ENCODE assay signal across 24 cellular contexts in the genomic region with DNA sequence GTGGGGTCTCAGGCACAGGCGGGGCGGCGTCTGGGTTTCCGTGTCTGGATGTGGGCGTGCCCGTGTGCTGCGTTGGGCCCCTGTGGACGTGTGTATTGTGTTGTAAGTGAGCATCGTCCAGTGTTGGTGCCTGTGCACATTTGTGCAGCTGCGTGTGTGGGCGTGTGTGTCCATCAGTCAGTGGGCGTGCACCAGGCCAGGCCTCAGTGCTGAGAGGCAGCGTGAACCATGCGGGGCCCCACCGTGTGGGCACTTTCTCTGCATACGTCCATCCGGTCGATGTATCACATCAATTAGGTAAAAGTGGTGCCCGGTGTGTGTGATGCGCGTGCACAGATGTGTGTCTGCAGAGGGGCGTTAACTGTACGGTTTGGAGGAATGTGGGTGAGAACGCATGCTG. TPM values are rescaled to one million over a fixed set of nuclear protein-coding genes. Genes with fewer than 3 reads are reported as not detected.
DNase-seq lines count a peak whose midpoint lies in the region; ATAC-seq, FAIRE-seq and TF ChIP-seq lines count a peak whose summit lies in the region.
"Had no signal": no experiment of that assay in that cellular context is flagged by ENCODE, and none has a peak within 500 bp of the region (broad histone marks: within the 10 kb centered on the region; RNA-seq: fewer than 3 reads in every experiment).

No MANE protein-coding gene starts in this region.

- TF ChIP-seq RAD21 in HepG2 (CRISPR knock-in tag; IDR thresholded peaks at IDR 0.05): no peak

- H3K9me3 ChIP-seq in HepG2 (ENCODE audit: low read length) (no peaks in the 10 kb centered on the region), right lobe of liver (no peaks in the 10 kb centered on the region), neuronal stem cell (replicated peaks in 1 of 2; ENCODE audit: control insufficient read depth in 2 of 2, insufficient read depth in 1 of 2, low read depth in 1 of 2, low read length in 2 of 2) (no peaks in the 10 kb centered on the region)
- H3K9me3 ChIP-seq: A549, BLaER1 had no signal

- H3K27ac Mint-ChIP-seq in central memory CD8-positive, alpha-beta T cell (ENCODE audit: low read depth): peak overlapping the region; percentile 70
- H3K27ac Mint-ChIP-seq: CD14-positive monocyte; CD8-positive, alpha-beta T cell; IgD-negative memory B cell had no signal

- H4K20me1 ChIP-seq in HepG2 (ENCODE audit: insufficient read depth, low read length): no peaks in the 10 kb centered on the region

- no peak overlapping the region for H2BK15ac ChIP-seq in neuronal stem cell (ENCODE audit: low read length)

- in situ Hi-C loops in HepG2 (cut with HindIII; ENCODE audit: extremely low pct_ligation_motif_present, low pct_unique_long_range_greater_than_20kb): no loop called here

- H3K27ac ChIP-seq in HepG2 (ENCODE audit: extremely low read length, insufficient read depth, low read length): no peak overlapping the region
- no peak overlapping the region for H3K27ac ChIP-seq in right lobe of liver
- no peak overlapping the region for H3K27ac ChIP-seq in neuronal stem cell (replicated peaks; ENCODE audit: low read length)
- H3K27ac ChIP-seq: 22Rv1, A549, BLaER1, HL-60 had no signal

- no peak overlapping the region for H2BK5ac ChIP-seq in neuronal stem cell (ENCODE audit: low read length)

- TF ChIP-seq CTCF in HepG2 (CRISPR knock-in tag; IDR thresholded peaks at IDR 0.05) (no peak), right lobe of liver (IDR thresholded peaks at IDR 0.05) (no peak)

- peak overlapping the region; percentile 6 for H3K23ac ChIP-seq in neuronal stem cell (ENCODE audit: low read depth, low read length, poor library complexity)

- peaks cover 6% of the 10 kb centered on the region for H3K4me1 Mint-ChIP-seq in central memory CD8-positive, alpha-beta T cell

- no peak for DNase-seq in HepG2 (ENCODE audit: low spot score)
- no peak for DNase-seq in right lobe of liver
- DNase-seq in central memory CD8-positive, alpha-beta T cell (ENCODE audit: low spot score in 2 of 2): no peak
- DNase-seq in neuronal stem cell (ENCODE audit: low spot score): no peak
- DNase-seq in stimulated activated CD4-positive, alpha-beta T cell treated with anti-CD3 and anti-CD28 coated beads, Interleukin-2, amount 100 ng/mL, for 24 hours: no peak
- DNase-seq: AML-193; CD8-positive, alpha-beta T cell; COR-L47; DMS 273 treated with DMSO at 0.1 percent for 48 hours; DMS53; DND-41; EL; GOT3; H9; KG1 had no signal

- BruUV-seq in HepG2 (replicated peaks; lab: Mats Ljungman, UMichigan): no TSS peak

- H3K27me3 Mint-ChIP-seq in central memory CD8-positive, alpha-beta T cell: no peaks in the 10 kb centered on the region

- TF ChIP-seq POLR2A in HepG2 (IDR thresholded peaks at IDR 0.05; ENCODE audit: insufficient read depth in 1 of 2, low read depth in 2 of 2, low read length in 2 of 2) (no peak), right lobe of liver (IDR thresholded peaks at IDR 0.05) (no peak)

- no peak for TF ChIP-seq EP300 in HepG2 (IDR thresholded peaks at IDR 0.05; ENCODE audit: low read depth in 2 of 2, low read length in 2 of 2)
- TF ChIP-seq EP300 in HepG2 (CRISPR knock-in tag; IDR thresholded peaks at IDR 0.05; ENCODE audit: borderline replicate concordance): no peak

- H3K79me2 ChIP-seq in HepG2 (ENCODE audit: insufficient read depth, low read length): no peaks in the 10 kb centered on the region

- H2BK120ac ChIP-seq in neuronal stem cell (ENCODE audit: low read depth, low read length): no peak overlapping the region

- H3K36me3 ChIP-seq in HepG2 (replicated peaks in 1 of 2; ENCODE audit: control insufficient read depth in 1 of 2, insufficient read depth in 2 of 2, low read length in 2 of 2): peaks cover 40 to 61% of the 10 kb centered on the region in 2 experiments; a peak in 4 of 5 replicates
- peaks cover 0 to 2% (median 0%) of the 10 kb centered on the region in 4 donors for H3K36me3 ChIP-seq in right lobe of liver
- peaks cover 49 to 70% of the 10 kb centered on the region in 2 donors for H3K36me3 ChIP-seq in neuronal stem cell (replicated peaks in 1 of 2; ENCODE audit: control insufficient read depth in 2 of 2, insufficient read depth in 2 of 2, low read length in 2 of 2)

- H3K4me2 ChIP-seq in HepG2 (ENCODE audit: low read depth, low read length) (no peak overlapping the region), neuronal stem cell (ENCODE audit: insufficient read depth, low read length, poor library complexity, severe bottlenecking) (no peak overlapping the region)
- H3K4me2 ChIP-seq: A549, BLaER1 had no signal

- WGBS in HepG2 (ENCODE audit: low lambda C conversion rate): 97% methylated on average over 22 of the region's 24 CpGs
- 95% methylated on average over 15 of the region's 24 CpGs for WGBS in right lobe of liver (ENCODE audit: insufficient coverage, low coverage, low lambda C conversion rate, missing lambda C conversion rate)
- WGBS in neuronal stem cell (ENCODE audit: extremely low coverage in 2 of 2, insufficient read length in 2 of 2, insufficient replicate concordance in 1 of 2), 2 donors: no CpG with 5 or more reads among the region's 24 CpGs

- peaks cover 4% of the 10 kb centered on the region for H3K36me3 Mint-ChIP-seq in central memory CD8-positive, alpha-beta T cell (ENCODE audit: insufficient read depth)
- H3K36me3 Mint-ChIP-seq: CD8-positive, alpha-beta T cell; IgD-negative memory B cell had no signal

- POLR2A ChIA-PET in HepG2 (lab: Yijun Ruan, JAX): no interaction called here

- no peak overlapping the region for H4K8ac ChIP-seq in neuronal stem cell (ENCODE audit: low read depth, low read length)

- no peak for FAIRE-seq in HepG2 (lab: Jason Lieb, UNC)
- FAIRE-seq: A549, GM12878 had no signal

- ATAC-seq in HepG2: no peak
- ATAC-seq in right lobe of liver: no peak
- ATAC-seq in central memory CD8-positive, alpha-beta T cell (replicated peaks; ENCODE audit: extremely low read depth, poor library complexity, severe bottlenecking): no peak
- no peak for ATAC-seq in HG02642 (IDR thresholded peaks at IDR 0.05; ENCODE audit: poor library complexity, unreplicated experiment)
- ATAC-seq: A549; CD8-positive, alpha-beta T cell; GM12878 had no signal

- no peak overlapping the region for H3K4me3 ChIP-seq in HepG2 (replicated peaks in 1 of 3; ENCODE audit: insufficient read depth in 1 of 3, low read depth in 2 of 3, low read length in 3 of 3)
- H3K4me3 ChIP-seq in right lobe of liver: no peak overlapping the region
- H3K4me3 ChIP-seq in neuronal stem cell (ENCODE audit: low read length in 2 of 2): no peak overlapping the region
- H3K4me3 ChIP-seq: A549, BLaER1, GM12878 had no signal

- H2AFZ ChIP-seq in HepG2 (ENCODE audit: low read length) (no peak overlapping the region), neuronal stem cell (ENCODE audit: low read length) (no peak overlapping the region)

- peaks cover 34% of the 10 kb centered on the region for H3K79me1 ChIP-seq in neuronal stem cell (ENCODE audit: low read depth, low read length)

- no peak overlapping the region for H2AK5ac ChIP-seq in neuronal stem cell (ENCODE audit: low read depth, low read length)

- H2BK12ac ChIP-seq in neuronal stem cell (ENCODE audit: low read length): no peak overlapping the region

- no peak overlapping the region for H3K4ac ChIP-seq in neuronal stem cell (ENCODE audit: low read length)

- intact Hi-C loops in HepG2 (cut with micrococcal nuclease; ENCODE audit: unreplicated experiment) (no loop called here), right lobe of liver (cut with DNase I) (no loop called here)

- H4K91ac ChIP-seq in neuronal stem cell (ENCODE audit: low read depth, low read length, poor library complexity): no peak overlapping the region

- H3K4me3 Mint-ChIP-seq in central memory CD8-positive, alpha-beta T cell: no peak overlapping the region
- H3K4me3 Mint-ChIP-seq: CD14-positive monocyte; CD8-positive, alpha-beta T cell; IgD-negative memory B cell had no signal

- H3K4me1 ChIP-seq in HepG2 (ENCODE audit: insufficient read depth, low read length) (no peaks in the 10 kb centered on the region), right lobe of liver (peaks cover 0 to 10% (median 5%) of the 10 kb centered on the region in 4 donors), neuronal stem cell (ENCODE audit: control insufficient read depth in 2 of 2, insufficient read depth in 1 of 2, low read depth in 1 of 2, low read length in 2 of 2) (peaks cover 0 to 7% of the 10 kb centered on the region in 2 donors)

- peaks cover 4% of the 10 kb centered on the region for H3K9me3 Mint-ChIP-seq in central memory CD8-positive, alpha-beta T cell
- H3K9me3 Mint-ChIP-seq: CD8-positive, alpha-beta T cell; H9; IgD-negative memory B cell had no signal

- CTCF ChIA-PET in HepG2 (lab: Yijun Ruan, JAX; ENCODE audit: low intra/inter-chr PET ratio, low total read pairs): no interaction called here

- H3K9ac ChIP-seq in HepG2 (ENCODE audit: insufficient read depth, low read depth, low read length) (no peak overlapping the region), neuronal stem cell (ENCODE audit: low read depth, low read length, poor library complexity) (no peak overlapping the region)
- H3K9ac ChIP-seq: BLaER1 had no signal

- no peak overlapping the region for H3K14ac ChIP-seq in neuronal stem cell (ENCODE audit: low read length)

- H3K27me3 ChIP-seq in HepG2 (ENCODE audit: control insufficient read depth in 1 of 2, insufficient read depth in 2 of 2, low read length in 2 of 2) (no peaks in the 10 kb centered on the region), right lobe of liver (no peaks in the 10 kb centered on the region), neuronal stem cell (ENCODE audit: control insufficient read depth in 3 of 3, insufficient read depth in 3 of 3, low read depth in 1 of 3, low read length in 3 of 3) (no peaks in the 10 kb centered on the region)

- peak overlapping the region; percentile 11 for H3K18ac ChIP-seq in neuronal stem cell (ENCODE audit: low read length)

RNA-seq across cellular contexts. Expression of a gene that starts 24.5 kb away (rescaled TPM):
- total RNA-seq in HepG2 (2016; rRNA removed; fragmentation: Illumina TruSeq; extraction: Trizol): 7.3 and 29.8 TPM in 2 replicates
- 2.7 and 2.9 TPM in 2 replicates for total RNA-seq in HepG2 (2016; cell fraction: cytosol; rRNA removed; fragmentation: Illumina TruSeq; extraction: Trizol; ENCODE audit: low read depth)
- total RNA-seq in HepG2 (2016; cell fraction: insoluble cytoplasmic fraction; rRNA removed; fragmentation: Illumina TruSeq; extraction: Trizol): 5.9 and 28.3 TPM in 2 replicates
- total RNA-seq in HepG2 (2016; cell fraction: membrane; rRNA removed; fragmentation: Illumina TruSeq; extraction: Trizol): 4.9 and 5.0 TPM in 2 replicates
- 36.4 and 50.3 TPM in 2 replicates for total RNA-seq in HepG2 (2016; cell fraction: nucleus; rRNA removed; fragmentation: Illumina TruSeq; extraction: Trizol)
- polyA plus RNA-seq in HepG2 (2011; rRNA removed): 65.2 and 82.7 TPM in 2 replicates
- 37.7 and 58.0 TPM in 2 replicates for polyA plus RNA-seq in HepG2 (2011; cell fraction: cytosol; rRNA removed)
- polyA plus RNA-seq in HepG2 (2011; cell fraction: nucleus; rRNA removed): 667 and 906 TPM in 2 replicates
- polyA plus RNA-seq in HepG2 (2012): 77.8 and 101 TPM in 2 replicates
- 1.4 and 1.5 TPM in 2 replicates for polyA plus RNA-seq in HepG2 (2016; cell fraction: cytosol; fragmentation: Illumina TruSeq; extraction: Trizol; ENCODE audit: low read depth)
- polyA plus RNA-seq in HepG2 (2016; cell fraction: insoluble cytoplasmic fraction; fragmentation: Illumina TruSeq; extraction: Trizol; ENCODE audit: low read depth): 10.7 and 15.5 TPM in 2 replicates
- polyA plus RNA-seq in HepG2 (2016; cell fraction: membrane; fragmentation: Illumina TruSeq; extraction: Trizol; ENCODE audit: low read depth): 3.2 and 3.6 TPM in 2 replicates
- polyA plus RNA-seq in HepG2 (2016; cell fraction: nucleus; fragmentation: Illumina TruSeq; extraction: Trizol; ENCODE audit: insufficient read depth, low read depth): 125 and 134 TPM in 2 replicates
- polyA minus RNA-seq in HepG2 (2011; rRNA and poly(A)+ RNA removed; ENCODE audit: low replicate concordance): 23.8 and 86.8 TPM in 2 replicates
- 41.3 and 50.7 TPM in 2 replicates for polyA minus RNA-seq in HepG2 (2011; cell fraction: cytosol; rRNA and poly(A)+ RNA removed)
- 80.3 and 86.4 TPM in 2 replicates for polyA minus RNA-seq in HepG2 (2011; cell fraction: nucleus; rRNA and poly(A)+ RNA removed)
- total RNA-seq in right lobe of liver: 10 to 100 TPM; 14.2 to 44.5 (median 35.2) TPM
- 79.8 TPM for polyA plus RNA-seq in neuronal stem cell (2013, experiment 1 of 2)
- polyA plus RNA-seq in neuronal stem cell (2013, experiment 2 of 2): 78.9 TPM

RNA-seq across cellular contexts. Expression of a gene that starts 29.7 kb away (rescaled TPM):
- total RNA-seq in HepG2 (2016; rRNA removed; fragmentation: Illumina TruSeq; extraction: Trizol) (not detected in 2 replicates), right lobe of liver (not detected)
- not detected in 2 replicates for total RNA-seq in HepG2 (2016; cell fraction: cytosol; rRNA removed; fragmentation: Illumina TruSeq; extraction: Trizol; ENCODE audit: low read depth)
- total RNA-seq in HepG2 (2016; cell fraction: insoluble cytoplasmic fraction; rRNA removed; fragmentation: Illumina TruSeq; extraction: Trizol): not detected in 2 replicates
- not detected in 2 replicates for total RNA-seq in HepG2 (2016; cell fraction: membrane; rRNA removed; fragmentation: Illumina TruSeq; extraction: Trizol)
- not detected in 2 replicates for total RNA-seq in HepG2 (2016; cell fraction: nucleus; rRNA removed; fragmentation: Illumina TruSeq; extraction: Trizol)
- polyA plus RNA-seq in HepG2 (2011; rRNA removed): 0.03 and 0.05 TPM in 2 replicates
- 0.04 TPM in 1 of 2 replicates, not detected in the other for polyA plus RNA-seq in HepG2 (2011; cell fraction: cytosol; rRNA removed)
- not detected in 2 replicates for polyA plus RNA-seq in HepG2 (2011; cell fraction: nucleus; rRNA removed)
- 0.07 and 0.08 TPM in 2 replicates for polyA plus RNA-seq in HepG2 (2012)
- not detected in 2 replicates for polyA plus RNA-seq in HepG2 (2016; cell fraction: cytosol; fragmentation: Illumina TruSeq; extraction: Trizol; ENCODE audit: low read depth)
- not detected in 2 replicates for polyA plus RNA-seq in HepG2 (2016; cell fraction: insoluble cytoplasmic fraction; fragmentation: Illumina TruSeq; extraction: Trizol; ENCODE audit: low read depth)
- not detected in 2 replicates for polyA plus RNA-seq in HepG2 (2016; cell fraction: membrane; fragmentation: Illumina TruSeq; extraction: Trizol; ENCODE audit: low read depth)
- not detected in 2 replicates for polyA plus RNA-seq in HepG2 (2016; cell fraction: nucleus; fragmentation: Illumina TruSeq; extraction: Trizol; ENCODE audit: insufficient read depth, low read depth)
- 2.1 TPM in 1 of 2 replicates, not detected in the other for polyA minus RNA-seq in HepG2 (2011; rRNA and poly(A)+ RNA removed; ENCODE audit: low replicate concordance)
- not detected in 2 replicates for polyA minus RNA-seq in HepG2 (2011; cell fraction: cytosol; rRNA and poly(A)+ RNA removed)
- polyA minus RNA-seq in HepG2 (2011; cell fraction: nucleus; rRNA and poly(A)+ RNA removed): 0.26 TPM in 1 of 2 replicates, not detected in the other
- 0.03 TPM for polyA plus RNA-seq in neuronal stem cell (2013, experiment 1 of 2)
- polyA plus RNA-seq in neuronal stem cell (2013, experiment 2 of 2): 0.01 TPM
- total RNA-seq: CD8-positive, alpha-beta T cell; H9; HT1080 had no signal
- polyA plus RNA-seq: CD14-positive monocyte, GM12878, IgD-negative memory B cell had no signal

RNA-seq across cellular contexts. Expression of a gene that starts 31.2 kb away (rescaled TPM):
- total RNA-seq in HepG2 (2016; rRNA removed; fragmentation: Illumina TruSeq; extraction: Trizol): 54.9 and 68.4 TPM in 2 replicates
- total RNA-seq in HepG2 (2016; cell fraction: cytosol; rRNA removed; fragmentation: Illumina TruSeq; extraction: Trizol; ENCODE audit: low read depth): 17.4 and 19.2 TPM in 2 replicates
- 52.2 and 77.4 TPM in 2 replicates for total RNA-seq in HepG2 (2016; cell fraction: insoluble cytoplasmic fraction; rRNA removed; fragmentation: Illumina TruSeq; extraction: Trizol)
- 17.7 and 18.1 TPM in 2 replicates for total RNA-seq in HepG2 (2016; cell fraction: membrane; rRNA removed; fragmentation: Illumina TruSeq; extraction: Trizol)
- 18.3 and 23.3 TPM in 2 replicates for total RNA-seq in HepG2 (2016; cell fraction: nucleus; rRNA removed; fragmentation: Illumina TruSeq; extraction: Trizol)
- 42.1 and 63.7 TPM in 2 replicates for polyA plus RNA-seq in HepG2 (2011; rRNA removed)
- 49.9 and 81.6 TPM in 2 replicates for polyA plus RNA-seq in HepG2 (2011; cell fraction: cytosol; rRNA removed)
- 24.5 and 32.4 TPM in 2 replicates for polyA plus RNA-seq in HepG2 (2011; cell fraction: nucleus; rRNA removed)
- polyA plus RNA-seq in HepG2 (2012): 19.4 and 39.7 TPM in 2 replicates
- polyA plus RNA-seq in HepG2 (2016; cell fraction: cytosol; fragmentation: Illumina TruSeq; extraction: Trizol; ENCODE audit: low read depth): 13.7 and 17.3 TPM in 2 replicates
- 47.3 and 49.3 TPM in 2 replicates for polyA plus RNA-seq in HepG2 (2016; cell fraction: insoluble cytoplasmic fraction; fragmentation: Illumina TruSeq; extraction: Trizol; ENCODE audit: low read depth)
- polyA plus RNA-seq in HepG2 (2016; cell fraction: membrane; fragmentation: Illumina TruSeq; extraction: Trizol; ENCODE audit: low read depth): 10.1 and 12.3 TPM in 2 replicates
- 22.7 and 27.6 TPM in 2 replicates for polyA plus RNA-seq in HepG2 (2016; cell fraction: nucleus; fragmentation: Illumina TruSeq; extraction: Trizol; ENCODE audit: insufficient read depth, low read depth)
- polyA minus RNA-seq in HepG2 (2011; rRNA and poly(A)+ RNA removed; ENCODE audit: low replicate concordance): 24.2 and 34.4 TPM in 2 replicates
- polyA minus RNA-seq in HepG2 (2011; cell fraction: cytosol; rRNA and poly(A)+ RNA removed): 11.4 and 13.3 TPM in 2 replicates
- polyA minus RNA-seq in HepG2 (2011; cell fraction: nucleus; rRNA and poly(A)+ RNA removed): 2.1 and 5.1 TPM in 2 replicates
- 10 to 100 TPM; 16.3 to 98.7 (median 26.4) TPM for total RNA-seq in right lobe of liver
- 44.0 TPM for polyA plus RNA-seq in neuronal stem cell (2013, experiment 1 of 2)
- 44.5 TPM for polyA plus RNA-seq in neuronal stem cell (2013, experiment 2 of 2)

RNA-seq across cellular contexts. Expression of a gene that starts 44.6 kb away (rescaled TPM):
- total RNA-seq in HepG2 (2016; rRNA removed; fragmentation: Illumina TruSeq; extraction: Trizol): 4.4 and 8.8 TPM in 2 replicates
- 16.5 and 25.5 TPM in 2 replicates for total RNA-seq in HepG2 (2016; cell fraction: cytosol; rRNA removed; fragmentation: Illumina TruSeq; extraction: Trizol; ENCODE audit: low read depth)
- 3.4 and 7.9 TPM in 2 replicates for total RNA-seq in HepG2 (2016; cell fraction: insoluble cytoplasmic fraction; rRNA removed; fragmentation: Illumina TruSeq; extraction: Trizol)
- 13.5 and 18.3 TPM in 2 replicates for total RNA-seq in HepG2 (2016; cell fraction: membrane; rRNA removed; fragmentation: Illumina TruSeq; extraction: Trizol)
- total RNA-seq in HepG2 (2016; cell fraction: nucleus; rRNA removed; fragmentation: Illumina TruSeq; extraction: Trizol): 6.5 and 8.0 TPM in 2 replicates
- polyA plus RNA-seq in HepG2 (2011; rRNA removed): 10.6 and 17.6 TPM in 2 replicates
- 11.6 and 28.6 TPM in 2 replicates for polyA plus RNA-seq in HepG2 (2011; cell fraction: cytosol; rRNA removed)
- 190 and 210 TPM in 2 replicates for polyA plus RNA-seq in HepG2 (2011; cell fraction: nucleus; rRNA removed)
- polyA plus RNA-seq in HepG2 (2012): 4.3 and 7.0 TPM in 2 replicates
- polyA plus RNA-seq in HepG2 (2016; cell fraction: cytosol; fragmentation: Illumina TruSeq; extraction: Trizol; ENCODE audit: low read depth): 17.0 and 22.1 TPM in 2 replicates
- polyA plus RNA-seq in HepG2 (2016; cell fraction: insoluble cytoplasmic fraction; fragmentation: Illumina TruSeq; extraction: Trizol; ENCODE audit: low read depth): 4.5 and 6.0 TPM in 2 replicates
- 10.6 and 11.4 TPM in 2 replicates for polyA plus RNA-seq in HepG2 (2016; cell fraction: membrane; fragmentation: Illumina TruSeq; extraction: Trizol; ENCODE audit: low read depth)
- polyA plus RNA-seq in HepG2 (2016; cell fraction: nucleus; fragmentation: Illumina TruSeq; extraction: Trizol; ENCODE audit: insufficient read depth, low read depth): 16.1 and 18.4 TPM in 2 replicates
- polyA minus RNA-seq in HepG2 (2011; rRNA and poly(A)+ RNA removed; ENCODE audit: low replicate concordance): 2.2 and 6.1 TPM in 2 replicates
- 6.4 and 8.5 TPM in 2 replicates for polyA minus RNA-seq in HepG2 (2011; cell fraction: cytosol; rRNA and poly(A)+ RNA removed)
- 4.6 and 8.9 TPM in 2 replicates for polyA minus RNA-seq in HepG2 (2011; cell fraction: nucleus; rRNA and poly(A)+ RNA removed)
- total RNA-seq in right lobe of liver: 10 to 100 TPM in 2 of 6 experiments, 1 to 10 TPM in 4; 1.6 to 21.5 (median 5.2) TPM
- polyA plus RNA-seq in neuronal stem cell (2013, experiment 1 of 2): 312 TPM
- polyA plus RNA-seq in neuronal stem cell (2013, experiment 2 of 2): 285 TPM
- polyA plus RNA-seq: IgD-negative memory B cell had no signal
